9 cellular contexts compared by ENCODE assay signal in the genomic region with DNA sequence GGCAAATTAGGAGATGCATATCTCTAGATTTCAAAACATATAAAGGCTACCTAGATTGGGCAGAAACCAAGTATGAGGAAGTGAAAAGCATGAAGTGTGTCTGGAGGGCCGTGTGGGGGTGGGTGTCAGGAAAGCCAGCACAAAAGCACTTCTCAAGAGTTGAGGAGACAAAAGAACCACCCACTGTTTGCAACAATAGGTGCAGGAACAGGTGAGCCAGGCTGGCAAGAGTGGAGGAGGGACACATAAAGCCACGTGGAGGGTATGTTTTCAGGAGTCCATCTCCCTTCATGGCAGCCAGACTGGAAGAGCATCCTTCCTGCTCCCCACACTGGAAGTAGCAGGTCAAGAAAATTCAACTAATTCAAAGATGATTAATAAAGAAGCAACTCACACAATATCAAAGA.
A peak's percentile ranks its signal among the peaks of the same experiment; 100 is the strongest.
DNase-seq lines count a peak whose midpoint lies in the region; ATAC-seq and TF ChIP-seq lines count a peak whose summit lies in the region.
"Had no signal": no experiment of that assay in that cellular context is flagged by ENCODE, and none has a peak within 500 bp of the region (broad histone marks: within the 10 kb centered on the region; RNA-seq: fewer than 3 reads in every experiment).

No MANE protein-coding gene starts in this region.

- no peaks in the 10 kb centered on the region for H3K9me3 ChIP-seq in spleen
- no peaks in the 10 kb centered on the region for H3K9me3 ChIP-seq in right lobe of liver

- H3K27ac ChIP-seq in spleen (no peak overlapping the region), right lobe of liver (no peak overlapping the region)
- H3K27ac ChIP-seq: cardiac muscle cell, parathyroid adenoma had no signal

- H3K27me3 ChIP-seq in spleen (replicated peaks in 1 of 7): no peaks in the 10 kb centered on the region
- no peaks in the 10 kb centered on the region for H3K27me3 ChIP-seq in right lobe of liver
- H3K27me3 ChIP-seq: cardiac muscle cell had no signal

- 30 to 51% (median 38%) methylated on average over 2 of the region's 2 CpGs for WGBS in spleen, 5 donors
- WGBS in right lobe of liver (ENCODE audit: insufficient coverage, low coverage, low lambda C conversion rate, missing lambda C conversion rate): 73% methylated on average over 2 of the region's 2 CpGs

- DNase-seq in NCI-H510A (lab: John Stamatoyannopoulos, UW) (peak; percentile 60), spleen (peak; percentile 76), SHP77 treated with DMSO at 0.1 percent for 48 hours (lab: John Stamatoyannopoulos, UW) (no peak), right lobe of liver (no peak)

- intact Hi-C loops in spleen (cut with DNase I; ENCODE audit: low total_unique reads): no loop called here
- intact Hi-C loops in right lobe of liver (cut with DNase I): no loop called here

- H3K36me3 ChIP-seq in spleen (peaks cover 0 to 10% (median 0%) of the 10 kb centered on the region in 6 donors), right lobe of liver (no peaks in the 10 kb centered on the region)
- H3K36me3 ChIP-seq: cardiac muscle cell had no signal

- peak; percentile 90 for ATAC-seq in GM19438 (IDR thresholded peaks at IDR 0.05; ENCODE audit: low read depth, unreplicated experiment)
- peak; percentile 86 for ATAC-seq in HG03135 (IDR thresholded peaks at IDR 0.05; ENCODE audit: unreplicated experiment)
- ATAC-seq in right lobe of liver: no peak
- no peak for ATAC-seq in SK-N-SH treated with all-trans-retinoic acid at 6 μM for 48 hours

- H3K4me1 ChIP-seq in spleen (peaks cover 0 to 26% (median 0%) of the 10 kb centered on the region in 6 donors), right lobe of liver (no peaks in the 10 kb centered on the region)
- H3K4me1 ChIP-seq: parathyroid adenoma had no signal

- TF ChIP-seq POLR2A in spleen (IDR thresholded peaks at IDR 0.05) (no peak), right lobe of liver (IDR thresholded peaks at IDR 0.05) (no peak)

- TF ChIP-seq CTCF in spleen (IDR thresholded peaks at IDR 0.05 in 8 of 11, conservative IDR thresholded peaks at IDR 0.05 in 3 of 11) (no peak), right lobe of liver (IDR thresholded peaks at IDR 0.05) (no peak)

- H3K4me3 ChIP-seq in spleen (no peak overlapping the region), right lobe of liver (no peak overlapping the region)
- H3K4me3 ChIP-seq: cardiac muscle cell had no signal

TF ChIP-seq in SK-N-SH treated with all-trans-retinoic acid at 6 μM for 48 hours, 23 proteins besides CTCF, POLR2A, EP300 and RAD21:
- no peak for TF ChIP-seq PPARA (CRISPR knock-in tag; IDR thresholded peaks at IDR 0.05; ENCODE audit: borderline replicate concordance)
- TF ChIP-seq, protein P1, sequence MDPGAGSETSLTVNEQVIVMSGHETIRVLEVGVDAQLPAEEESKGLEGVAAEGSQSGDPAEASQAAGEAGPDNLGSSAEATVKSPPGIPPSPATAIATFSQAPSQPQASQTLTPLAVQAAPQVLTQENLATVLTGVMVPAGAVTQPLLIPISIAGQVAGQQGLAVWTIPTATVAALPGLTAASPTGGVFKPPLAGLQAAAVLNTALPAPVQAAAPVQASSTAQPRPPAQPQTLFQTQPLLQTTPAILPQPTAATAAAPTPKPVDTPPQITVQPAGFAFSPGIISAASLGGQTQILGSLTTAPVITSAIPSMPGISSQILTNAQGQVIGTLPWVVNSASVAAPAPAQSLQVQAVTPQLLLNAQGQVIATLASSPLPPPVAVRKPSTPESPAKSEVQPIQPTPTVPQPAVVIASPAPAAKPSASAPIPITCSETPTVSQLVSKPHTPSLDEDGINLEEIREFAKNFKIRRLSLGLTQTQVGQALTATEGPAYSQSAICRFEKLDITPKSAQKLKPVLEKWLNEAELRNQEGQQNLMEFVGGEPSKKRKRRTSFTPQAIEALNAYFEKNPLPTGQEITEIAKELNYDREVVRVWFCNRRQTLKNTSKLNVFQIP (CRISPR knock-in tag; IDR thresholded peaks at IDR 0.05; ENCODE audit: borderline replicate concordance, low read depth): no peak
- no peak for TF ChIP-seq ZFP30 (CRISPR knock-in tag; IDR thresholded peaks at IDR 0.05)
- TF ChIP-seq ISL1 (CRISPR knock-in tag; IDR thresholded peaks at IDR 0.05): no peak
- no peak for TF ChIP-seq TCF4 (CRISPR knock-in tag; IDR thresholded peaks at IDR 0.05; ENCODE audit: borderline replicate concordance)
- TF ChIP-seq CSRNP3 (CRISPR knock-in tag; IDR thresholded peaks at IDR 0.05): no peak
- TF ChIP-seq ZNF70 (CRISPR knock-in tag; IDR thresholded peaks at IDR 0.05): no peak
- TF ChIP-seq OSR1 (CRISPR knock-in tag; IDR thresholded peaks at IDR 0.05): no peak
- no peak for TF ChIP-seq BACH2 (CRISPR knock-in tag; IDR thresholded peaks at IDR 0.05; ENCODE audit: borderline replicate concordance)
- TF ChIP-seq ESRRG (CRISPR knock-in tag; IDR thresholded peaks at IDR 0.05): no peak
- TF ChIP-seq TOX (CRISPR knock-in tag; IDR thresholded peaks at IDR 0.05; ENCODE audit: borderline replicate concordance): no peak
- no peak for TF ChIP-seq ARNTL (CRISPR knock-in tag; IDR thresholded peaks at IDR 0.05; ENCODE audit: borderline replicate concordance, low read depth)
- no peak for TF ChIP-seq SNAI2 (CRISPR knock-in tag; IDR thresholded peaks at IDR 0.05)
- TF ChIP-seq ZNF8 (CRISPR knock-in tag; IDR thresholded peaks at IDR 0.05): no peak
- TF ChIP-seq PATZ1 (CRISPR knock-in tag; IDR thresholded peaks at IDR 0.05; ENCODE audit: borderline replicate concordance): no peak
- no peak for TF ChIP-seq ZNF565 (CRISPR knock-in tag; conservative IDR thresholded peaks at IDR 0.05; ENCODE audit: low read depth)
- no peak for TF ChIP-seq RARB (CRISPR knock-in tag; IDR thresholded peaks at IDR 0.05)
- no peak for TF ChIP-seq GLIS3 (CRISPR knock-in tag; IDR thresholded peaks at IDR 0.05)
- TF ChIP-seq, protein P2, sequence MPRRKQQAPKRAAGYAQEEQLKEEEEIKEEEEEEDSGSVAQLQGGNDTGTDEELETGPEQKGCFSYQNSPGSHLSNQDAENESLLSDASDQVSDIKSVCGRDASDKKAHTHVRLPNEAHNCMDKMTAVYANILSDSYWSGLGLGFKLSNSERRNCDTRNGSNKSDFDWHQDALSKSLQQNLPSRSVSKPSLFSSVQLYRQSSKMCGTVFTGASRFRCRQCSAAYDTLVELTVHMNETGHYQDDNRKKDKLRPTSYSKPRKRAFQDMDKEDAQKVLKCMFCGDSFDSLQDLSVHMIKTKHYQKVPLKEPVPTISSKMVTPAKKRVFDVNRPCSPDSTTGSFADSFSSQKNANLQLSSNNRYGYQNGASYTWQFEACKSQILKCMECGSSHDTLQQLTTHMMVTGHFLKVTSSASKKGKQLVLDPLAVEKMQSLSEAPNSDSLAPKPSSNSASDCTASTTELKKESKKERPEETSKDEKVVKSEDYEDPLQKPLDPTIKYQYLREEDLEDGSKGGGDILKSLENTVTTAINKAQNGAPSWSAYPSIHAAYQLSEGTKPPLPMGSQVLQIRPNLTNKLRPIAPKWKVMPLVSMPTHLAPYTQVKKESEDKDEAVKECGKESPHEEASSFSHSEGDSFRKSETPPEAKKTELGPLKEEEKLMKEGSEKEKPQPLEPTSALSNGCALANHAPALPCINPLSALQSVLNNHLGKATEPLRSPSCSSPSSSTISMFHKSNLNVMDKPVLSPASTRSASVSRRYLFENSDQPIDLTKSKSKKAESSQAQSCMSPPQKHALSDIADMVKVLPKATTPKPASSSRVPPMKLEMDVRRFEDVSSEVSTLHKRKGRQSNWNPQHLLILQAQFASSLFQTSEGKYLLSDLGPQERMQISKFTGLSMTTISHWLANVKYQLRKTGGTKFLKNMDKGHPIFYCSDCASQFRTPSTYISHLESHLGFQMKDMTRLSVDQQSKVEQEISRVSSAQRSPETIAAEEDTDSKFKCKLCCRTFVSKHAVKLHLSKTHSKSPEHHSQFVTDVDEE (CRISPR knock-in tag; IDR thresholded peaks at IDR 0.05): no peak
- TF ChIP-seq CSDC2 (CRISPR knock-in tag; IDR thresholded peaks at IDR 0.05): no peak

Comparison
In these comparisons a context has a peak if more than half of its experiments do, and no peak if none do; other contexts are left out.
1. ATAC-seq: peak in GM19438 (single experiment) and HG03135 (single experiment); none in right lobe of liver (0 of 4) and SK-N-SH treated with all-trans-retinoic acid at 6 μM for 48 hours (single experiment).
2. DNase-seq: peak in NCI-H510A (single experiment) and spleen (single experiment); none in SHP77 treated with DMSO at 0.1 percent for 48 hours (single experiment) and right lobe of liver (0 of 3).